16 cellular contexts compared by ENCODE assay signal in the genomic region with DNA sequence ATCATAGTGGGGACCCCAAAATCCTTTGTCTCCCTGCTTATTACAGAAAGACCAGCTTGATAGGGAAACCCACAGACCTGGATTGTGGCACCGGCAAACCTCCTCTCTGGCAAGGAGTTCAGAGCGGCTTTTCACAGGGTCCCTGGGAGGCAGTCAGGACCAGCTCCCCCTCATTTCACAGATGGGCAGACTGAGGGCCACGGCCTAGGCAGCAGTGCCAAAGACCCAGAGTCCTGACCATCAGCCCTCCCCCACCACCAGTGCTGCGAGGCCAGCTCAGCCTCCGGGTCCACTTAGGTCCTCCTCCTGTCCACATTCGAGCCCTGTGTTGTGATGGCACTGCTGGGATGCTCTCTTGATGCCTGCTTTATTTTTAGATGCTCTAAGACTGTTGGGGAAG. TPM values are rescaled to one million over a fixed set of nuclear protein-coding genes. Genes with fewer than 3 reads are reported as not detected.
DNase-seq lines count a peak whose midpoint lies in the region; ATAC-seq and TF ChIP-seq lines count a peak whose summit lies in the region.
"Had no signal": no experiment of that assay in that cellular context is flagged by ENCODE, and none has a peak within 500 bp of the region (broad histone marks: within the 10 kb centered on the region; RNA-seq: fewer than 3 reads in every experiment).

No MANE protein-coding gene starts in this region.

- H3K9me3 ChIP-seq in left ventricle myocardium inferior (replicated peaks) (peaks cover 23% of the 10 kb centered on the region), right cardiac atrium (ENCODE audit: control insufficient read depth, low read length) (peaks cover 3% of the 10 kb centered on the region), skeletal muscle tissue (ENCODE audit: control insufficient read depth in 3 of 3, low read length in 3 of 3) (no peaks in the 10 kb centered on the region)

- peak overlapping the region; percentile 68 for H3K27ac ChIP-seq in left ventricle myocardium inferior (replicated peaks)
- no peak overlapping the region for H3K27ac ChIP-seq in right cardiac atrium (ENCODE audit: low read length)
- peak overlapping the region; percentile 12 for H3K27ac ChIP-seq in skeletal muscle tissue (ENCODE audit: low read depth, low read length)

- H3K9me3 Mint-ChIP-seq in glutamatergic neuron (ENCODE audit: unreplicated experiment), result peaks cover 7% of the 10 kb centered on the region
- H3K9me3 Mint-ChIP-seq in activated T-cell treated with anti-CD3 and anti-CD28 coated beads, Interleukin-2, amount 50 U/mL, for 24 hours, result peaks cover 3% of the 10 kb centered on the region

- H3K4me1 ChIP-seq in left ventricle myocardium inferior, result no peaks in the 10 kb centered on the region
- H3K4me1 ChIP-seq in right cardiac atrium (ENCODE audit: control insufficient read depth, insufficient read depth, low read length), result no peaks in the 10 kb centered on the region
- no peaks in the 10 kb centered on the region for H3K4me1 ChIP-seq in skeletal muscle tissue (ENCODE audit: control insufficient read depth in 3 of 3, insufficient read depth in 3 of 3, low read length in 3 of 3)

- H3K9ac ChIP-seq in skeletal muscle tissue (ENCODE audit: low read depth in 1 of 3, low read length in 3 of 3), result no peak overlapping the region

- H3K36me3 Mint-ChIP-seq in glutamatergic neuron (ENCODE audit: unreplicated experiment), result peaks cover 8% of the 10 kb centered on the region
- no peaks in the 10 kb centered on the region for H3K36me3 Mint-ChIP-seq in activated T-cell treated with anti-CD3 and anti-CD28 coated beads, Interleukin-2, amount 50 U/mL, for 24 hours (ENCODE audit: low read depth)

- H3K27me3 Mint-ChIP-seq in glutamatergic neuron (ENCODE audit: unreplicated experiment), result peaks cover 10% of the 10 kb centered on the region
- H3K27me3 Mint-ChIP-seq in activated T-cell treated with anti-CD3 and anti-CD28 coated beads, Interleukin-2, amount 50 U/mL, for 24 hours, result peaks cover 72% of the 10 kb centered on the region

- intact Hi-C loops in left ventricle myocardium inferior (cut with micrococcal nuclease), result no loop called here
- intact Hi-C loops in right cardiac atrium (cut with DNase I), result no loop called here

- ATAC-seq in right cardiac atrium (no peak), HG02870 (IDR thresholded peaks at IDR 0.05; ENCODE audit: unreplicated experiment) (no peak)
- ATAC-seq: GM12878, GM23338 had no signal

- H3K4me3 Mint-ChIP-seq in glutamatergic neuron (ENCODE audit: unreplicated experiment), result no peak overlapping the region
- H3K4me3 Mint-ChIP-seq in activated T-cell treated with anti-CD3 and anti-CD28 coated beads, Interleukin-2, amount 50 U/mL, for 24 hours, result no peak overlapping the region
- H3K4me3 Mint-ChIP-seq: B cell; CD4-positive, alpha-beta T cell; GM23338 had no signal

- 54% methylated on average over 6 of the region's 6 CpGs for WGBS in right cardiac atrium

- peaks cover 18% of the 10 kb centered on the region for H3K4me1 Mint-ChIP-seq in glutamatergic neuron (ENCODE audit: low read depth, unreplicated experiment)
- peaks cover 12% of the 10 kb centered on the region for H3K4me1 Mint-ChIP-seq in activated T-cell treated with anti-CD3 and anti-CD28 coated beads, Interleukin-2, amount 50 U/mL, for 24 hours (ENCODE audit: low read depth)

- TF ChIP-seq CTCF in left ventricle myocardium inferior (IDR thresholded peaks at IDR 0.05; ENCODE audit: borderline replicate concordance), result no peak
- TF ChIP-seq CTCF in glutamatergic neuron (IDR thresholded peaks at IDR 0.05; ENCODE audit: partially characterized antibody, unreplicated experiment), result no peak

- H3K4me3 ChIP-seq in left ventricle myocardium inferior (no peak overlapping the region), right cardiac atrium (ENCODE audit: low read length) (no peak overlapping the region), skeletal muscle tissue (ENCODE audit: low read length in 3 of 3) (no peak overlapping the region)
- H3K4me3 ChIP-seq: GM12878, GM23338 had no signal

- H3K27ac Mint-ChIP-seq in glutamatergic neuron (ENCODE audit: unreplicated experiment), result peak overlapping the region; percentile 29
- H3K27ac Mint-ChIP-seq in activated T-cell treated with anti-CD3 and anti-CD28 coated beads, Interleukin-2, amount 50 U/mL, for 24 hours, result no peak overlapping the region
- H3K27ac Mint-ChIP-seq: B cell; CD4-positive, alpha-beta T cell; GM23338 had no signal

- H3K27me3 ChIP-seq in left ventricle myocardium inferior (ENCODE audit: low read depth) (peaks cover 57% of the 10 kb centered on the region), right cardiac atrium (ENCODE audit: control insufficient read depth, insufficient read depth) (no peaks in the 10 kb centered on the region), skeletal muscle tissue (ENCODE audit: control insufficient read depth in 3 of 3, insufficient read depth in 3 of 3, low read length in 3 of 3) (peaks cover 0 to 19% (median 10%) of the 10 kb centered on the region in 3 donors)

- H3K36me3 ChIP-seq in left ventricle myocardium inferior (no peaks in the 10 kb centered on the region), skeletal muscle tissue (ENCODE audit: control insufficient read depth in 3 of 3, insufficient read depth in 3 of 3, low read length in 3 of 3) (no peaks in the 10 kb centered on the region)

- no peak for DNase-seq in left ventricle myocardium inferior
- DNase-seq in right cardiac atrium, result no peak
- DNase-seq in glutamatergic neuron, result no peak
- no peak for DNase-seq in activated T-cell treated with anti-CD3 and anti-CD28 coated beads, Interleukin-2, amount 50 U/mL, for 24 hours
- DNase-seq in AML-193 (lab: John Stamatoyannopoulos, UW), result no peak
- DNase-seq: ACHN; Calu3; CD4-positive, alpha-beta T cell; DMS79; H7 had no signal

RNA-seq across cellular contexts. Expression of gene CAMK2N1, which starts 57.2 kb away (rescaled TPM):
- total RNA-seq in left ventricle myocardium inferior (7.9 TPM), right cardiac atrium (10 to 100 TPM; 15.6 to 28.5 (median 15.8) TPM), glutamatergic neuron (ENCODE audit: unreplicated experiment) (120 TPM), skeletal muscle tissue (0.52 TPM)
- 16.0 TPM for polyA plus RNA-seq in right cardiac atrium
- total RNA-seq: G401 had no signal
- polyA plus RNA-seq: GM12878 had no signal
